Comparison of ENCODE assay signal across 11 cellular contexts in genomic region chr11:29282088-29282487, GRCh38.
DNase-seq lines count a peak whose midpoint lies in the region; TF ChIP-seq lines count a peak whose summit lies in the region.
"Had no signal": no experiment of that assay in that cellular context is flagged by ENCODE, and none has a peak within 500 bp of the region (broad histone marks: within the 10 kb centered on the region; RNA-seq: fewer than 3 reads in every experiment).

No MANE protein-coding gene starts in this region.

- in situ Hi-C loops in GM13976 (cut with MboI; ENCODE audit: low sequenced_read_pairs, unreplicated experiment), result no loop called here

- TF ChIP-seq CTCF in cardiac fibroblast (IDR thresholded peaks at IDR 0.05; ENCODE audit: low read depth, low read length), result no peak
- no peak for TF ChIP-seq CTCF in GM13976 (IDR thresholded peaks at IDR 0.05; ENCODE audit: borderline replicate concordance, control extremely low read depth, extremely low read depth, insufficient read depth, missing control alignments)

- no peak overlapping the region for H3K4me3 ChIP-seq in cardiac fibroblast (replicated peaks in 1 of 2; ENCODE audit: low read depth in 2 of 2, low read length in 2 of 2)

- H3K27ac ChIP-seq in substantia nigra (ENCODE audit: low read depth, low read length, poor library complexity, severe bottlenecking), result no peak overlapping the region
- H3K27ac ChIP-seq: HL-60 had no signal

- DNase-seq in DMS153 treated with DMSO at 0.1 percent for 48 hours (lab: John Stamatoyannopoulos, UW; ENCODE audit: unreplicated experiment), result peak; percentile 44
- DNase-seq in M059J (ENCODE audit: low read depth), result peak; percentile 99
- peak; percentile 78 to 97 for DNase-seq in cardiac fibroblast (ENCODE audit: low read depth in 2 of 2)
- DNase-seq in lung microvascular endothelial cell (ENCODE audit: low read depth in 2 of 2), result peak; percentile 67 to 96
- DNase-seq in effector CD8-positive, alpha-beta T cell (lab: John Stamatoyannopoulos, UW), result no peak
- DNase-seq in substantia nigra (lab: John Stamatoyannopoulos, UW), result no peak
- DNase-seq in NCI-H2029 treated with DMSO at 0.1 percent for 48 hours (lab: John Stamatoyannopoulos, UW), result no peak
- DNase-seq in GM13976 (ENCODE audit: low spot score), result no peak
- DNase-seq: activated CD4-positive, alpha-beta T cell treated with anti-CD3 and anti-CD28 coated beads, Interleukin-2, amount 50 U/mL, for 48 hours; NCI-H82 had no signal

Comparison
In these comparisons a context has a peak if more than half of its experiments do, and no peak if none do; other contexts are left out.
1. DNase-seq: peak in DMS153 treated with DMSO at 0.1 percent for 48 hours (single experiment), M059J (single experiment), cardiac fibroblast (2 of 2) and lung microvascular endothelial cell (2 of 2); none in effector CD8-positive, alpha-beta T cell (single experiment), substantia nigra (0 of 49), NCI-H2029 treated with DMSO at 0.1 percent for 48 hours (single experiment) and GM13976 (single experiment).